In the genomic region with DNA sequence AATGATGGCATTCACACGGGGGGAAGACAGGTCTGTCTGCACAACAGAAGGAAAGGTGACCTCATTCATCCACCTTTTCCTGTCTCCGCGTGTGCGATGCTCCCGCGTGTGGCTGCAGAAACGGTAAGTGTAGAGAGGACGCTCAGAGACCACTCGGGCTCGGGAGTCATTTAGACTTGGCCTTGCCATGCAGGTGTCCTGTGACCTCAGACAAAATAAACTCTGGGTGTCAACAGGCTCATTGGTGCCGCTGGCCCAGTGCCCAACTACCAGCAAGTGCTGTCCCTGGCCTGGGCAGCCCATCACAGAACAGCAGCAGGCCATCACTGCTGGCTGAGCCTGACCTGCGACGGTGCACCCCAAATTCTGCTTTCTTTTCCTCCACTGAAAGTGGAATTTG, we compare ENCODE assay signal across 19 cellular contexts. TPM values are rescaled to one million over a fixed set of nuclear protein-coding genes. Genes with fewer than 3 reads are reported as not detected.
DNase-seq lines count a peak whose midpoint lies in the region; ATAC-seq and TF ChIP-seq lines count a peak whose summit lies in the region.
"Had no signal": no experiment of that assay in that cellular context is flagged by ENCODE, and none has a peak within 500 bp of the region (broad histone marks: within the 10 kb centered on the region; RNA-seq: fewer than 3 reads in every experiment).

No MANE protein-coding gene starts in this region.

- no peak overlapping the region for H3K9ac ChIP-seq in MM.1S (ENCODE audit: low read length)

- H3K36me3 ChIP-seq in lung (ENCODE audit: control insufficient read depth in 2 of 2, insufficient read depth in 2 of 2, low read length in 2 of 2) (peaks cover 0 to 17% of the 10 kb centered on the region in 2 donors), MM.1S (replicated peaks; ENCODE audit: insufficient read depth, low read length) (no peaks in the 10 kb centered on the region)
- H3K36me3 ChIP-seq: uterus had no signal

- H3K4me3 ChIP-seq in lung (no peak overlapping the region), MM.1S (ENCODE audit: low read length) (no peak overlapping the region)
- H3K4me3 ChIP-seq: hepatocyte, uterus had no signal

- H3K9me3 Mint-ChIP-seq in activated T-helper 17 cell treated with anti-CD3 and anti-CD28 coated beads, Interleukin-2, amount 50 U/mL, for 72 hours: no peaks in the 10 kb centered on the region
- H3K9me3 Mint-ChIP-seq: activated naive CD4-positive, alpha-beta T cell treated with anti-CD3 and anti-CD28 coated beads, Interleukin-2, amount 50 U/mL, for 72 hours; naive thymus-derived CD8-positive, alpha-beta T cell; stimulated activated memory B cell treated with anti-CD40 and anti-IgM and Interleukin-4, amounts not matched to agents 10 μg/mL and 1 μg/mL and 100 μg/mL, for 72 hours had no signal

- no peaks in the 10 kb centered on the region for H3K27me3 Mint-ChIP-seq in activated T-helper 17 cell treated with anti-CD3 and anti-CD28 coated beads, Interleukin-2, amount 50 U/mL, for 72 hours
- H3K27me3 Mint-ChIP-seq: activated CD4-positive, alpha-beta T cell treated with anti-CD3 and anti-CD28 coated beads for 36 hours; naive thymus-derived CD8-positive, alpha-beta T cell; stimulated activated memory B cell treated with anti-CD40 and anti-IgM and Interleukin-4, amounts not matched to agents 10 μg/mL and 1 μg/mL and 100 μg/mL, for 72 hours had no signal

- TF ChIP-seq CTCF in lung (IDR thresholded peaks at IDR 0.05; ENCODE audit: control extremely low read depth, extremely low read depth) (no peak), MM.1S (IDR thresholded peaks at IDR 0.05; ENCODE audit: low read length) (no peak)

- no peak overlapping the region for H3K4me2 ChIP-seq in MM.1S (ENCODE audit: low read depth, low read length)
- H3K4me2 ChIP-seq: hepatocyte had no signal

- 77 to 82% methylated on average over 13 of the region's 13 CpGs for WGBS in lung, 2 donors

- no peak overlapping the region for H2AFZ ChIP-seq in MM.1S (ENCODE audit: low read length)
- H2AFZ ChIP-seq: hepatocyte had no signal

- H3K4me3 Mint-ChIP-seq in activated T-helper 17 cell treated with anti-CD3 and anti-CD28 coated beads, Interleukin-2, amount 50 U/mL, for 72 hours: no peak overlapping the region
- H3K4me3 Mint-ChIP-seq: activated CD4-positive, alpha-beta T cell treated with anti-CD3 and anti-CD28 coated beads for 36 hours; naive thymus-derived CD8-positive, alpha-beta T cell; stimulated activated memory B cell treated with anti-CD40 and anti-IgM and Interleukin-4, amounts not matched to agents 10 μg/mL and 1 μg/mL and 100 μg/mL, for 72 hours had no signal

- H3K4me1 ChIP-seq in lung (ENCODE audit: control insufficient read depth in 2 of 2, insufficient read depth in 2 of 2, low read length in 2 of 2): peaks cover 30 to 33% of the 10 kb centered on the region in 2 donors
- no peaks in the 10 kb centered on the region for H3K4me1 ChIP-seq in MM.1S (ENCODE audit: low read length)

- H3K9me2 ChIP-seq in MM.1S (replicated peaks; ENCODE audit: insufficient read depth, low read length): no peaks in the 10 kb centered on the region

- H3F3A ChIP-seq in MM.1S (ENCODE audit: insufficient read depth, low read length): no peaks in the 10 kb centered on the region

- ATAC-seq in Right ventricle myocardium superior (ENCODE audit: poor library complexity) (no peak), Right ventricle myocardium inferior (no peak), lung (ENCODE audit: insufficient read depth, low FRiP score) (no peak), esophagus mucosa (no peak)
- ATAC-seq in activated T-helper 17 cell treated with anti-CD3 and anti-CD28 coated beads, Interleukin-2, amount 50 U/mL, for 72 hours (replicated peaks): no peak
- ATAC-seq: activated CD4-positive, alpha-beta T cell treated with anti-CD3 and anti-CD28 coated beads for 36 hours; activated naive CD4-positive, alpha-beta T cell treated with anti-CD3 and anti-CD28 coated beads, Interleukin-2, amount 50 U/mL, for 72 hours; naive thymus-derived CD8-positive, alpha-beta T cell; sciatic nerve; stimulated activated memory B cell treated with anti-CD40 and anti-IgM and Interleukin-4, amounts not matched to agents 10 μg/mL and 1 μg/mL and 100 μg/mL, for 72 hours had no signal

- H3K27me3 ChIP-seq in lung (ENCODE audit: control insufficient read depth, insufficient read depth) (no peaks in the 10 kb centered on the region), MM.1S (replicated peaks; ENCODE audit: insufficient read depth, low read length) (no peaks in the 10 kb centered on the region)
- H3K27me3 ChIP-seq: hepatocyte, uterus had no signal

- H4K20me1 ChIP-seq in MM.1S (ENCODE audit: insufficient read depth, low read length): no peaks in the 10 kb centered on the region

- intact Hi-C loops in Right ventricle myocardium superior (cut with DNase I) (no loop called here), Right ventricle myocardium inferior (cut with DNase I) (loop anchor here (5.0 kb wide), 1 partner anchor 102 kb away; no protein-coding TSS in a partner anchor)

- no peak overlapping the region for H3K27ac Mint-ChIP-seq in activated T-helper 17 cell treated with anti-CD3 and anti-CD28 coated beads, Interleukin-2, amount 50 U/mL, for 72 hours
- H3K27ac Mint-ChIP-seq: activated CD4-positive, alpha-beta T cell treated with anti-CD3 and anti-CD28 coated beads for 36 hours; activated naive CD4-positive, alpha-beta T cell treated with anti-CD3 and anti-CD28 coated beads, Interleukin-2, amount 50 U/mL, for 72 hours; stimulated activated memory B cell treated with anti-CD40 and anti-IgM and Interleukin-4, amounts not matched to agents 10 μg/mL and 1 μg/mL and 100 μg/mL, for 72 hours had no signal

- H3K27ac ChIP-seq in lung (ENCODE audit: low read depth in 1 of 2, low read length in 1 of 2): peak overlapping the region; percentile 43 to 44
- H3K27ac ChIP-seq in MM.1S (ENCODE audit: low read length): no peak overlapping the region
- H3K27ac ChIP-seq: hepatocyte had no signal

- H3K9me3 ChIP-seq in lung (ENCODE audit: control insufficient read depth in 2 of 2, insufficient read depth in 1 of 2, low read length in 1 of 2) (peaks cover 0 to 3% of the 10 kb centered on the region in 2 donors), MM.1S (replicated peaks; ENCODE audit: insufficient read depth, low read length) (no peaks in the 10 kb centered on the region)
- H3K9me3 ChIP-seq: uterus had no signal

- H3K4me1 Mint-ChIP-seq in activated T-helper 17 cell treated with anti-CD3 and anti-CD28 coated beads, Interleukin-2, amount 50 U/mL, for 72 hours: no peaks in the 10 kb centered on the region
- H3K4me1 Mint-ChIP-seq: activated CD4-positive, alpha-beta T cell treated with anti-CD3 and anti-CD28 coated beads for 36 hours had no signal

- DNase-seq in Right ventricle myocardium superior: peak; percentile 71
- DNase-seq in Right ventricle myocardium inferior (ENCODE audit: missing footprints): no peak
- peak; percentile 56 for DNase-seq in cerebellum (ENCODE audit: low spot score)
- no peak for DNase-seq in lung (ENCODE audit: low spot score)
- DNase-seq in activated gamma-delta T cell (lab: John Stamatoyannopoulos, UW): no peak
- DNase-seq in MM.1S: no peak
- DNase-seq: activated CD4-positive, alpha-beta T cell treated with anti-CD3 and anti-CD28 coated beads for 36 hours; central memory CD4-positive, alpha-beta T cell; GOT3; MV-4-11; naive thymus-derived CD8-positive, alpha-beta T cell; T-helper 2 cell had no signal

- H3K79me2 ChIP-seq in MM.1S (ENCODE audit: low read length): no peaks in the 10 kb centered on the region

- H3K36me3 Mint-ChIP-seq in activated T-helper 17 cell treated with anti-CD3 and anti-CD28 coated beads, Interleukin-2, amount 50 U/mL, for 72 hours (ENCODE audit: low read depth): peaks cover 14% of the 10 kb centered on the region
- H3K36me3 Mint-ChIP-seq: activated naive CD4-positive, alpha-beta T cell treated with anti-CD3 and anti-CD28 coated beads, Interleukin-2, amount 50 U/mL, for 72 hours had no signal

RNA-seq across cellular contexts. Expression of gene ARFGAP3, which starts 48.1 kb away (rescaled TPM):
- total RNA-seq in Right ventricle myocardium superior (22.4 TPM), Right ventricle myocardium inferior (22.3 TPM), cerebellum (36.1 TPM), lung (10 to 100 TPM; 42.0 to 42.9 TPM), esophagus mucosa (18.9 TPM)
- 10 to 100 TPM; 25.8 to 42.7 TPM for polyA plus RNA-seq in lung
- 10 to 100 TPM; 32.0 to 32.8 TPM for total RNA-seq in activated T-helper 17 cell treated with anti-CD3 and anti-CD28 coated beads, Interleukin-2, amount 50 U/mL, for 72 hours

Comparison
In these comparisons a context has a peak if more than half of its experiments do, and no peak if none do; other contexts are left out.
1. DNase-seq: peak in Right ventricle myocardium superior (single experiment) and cerebellum (single experiment); none in Right ventricle myocardium inferior (single experiment), lung (single experiment), activated gamma-delta T cell (single experiment) and MM.1S (single experiment).